ENCODE assay signal across 8 cellular contexts in the genomic region with DNA sequence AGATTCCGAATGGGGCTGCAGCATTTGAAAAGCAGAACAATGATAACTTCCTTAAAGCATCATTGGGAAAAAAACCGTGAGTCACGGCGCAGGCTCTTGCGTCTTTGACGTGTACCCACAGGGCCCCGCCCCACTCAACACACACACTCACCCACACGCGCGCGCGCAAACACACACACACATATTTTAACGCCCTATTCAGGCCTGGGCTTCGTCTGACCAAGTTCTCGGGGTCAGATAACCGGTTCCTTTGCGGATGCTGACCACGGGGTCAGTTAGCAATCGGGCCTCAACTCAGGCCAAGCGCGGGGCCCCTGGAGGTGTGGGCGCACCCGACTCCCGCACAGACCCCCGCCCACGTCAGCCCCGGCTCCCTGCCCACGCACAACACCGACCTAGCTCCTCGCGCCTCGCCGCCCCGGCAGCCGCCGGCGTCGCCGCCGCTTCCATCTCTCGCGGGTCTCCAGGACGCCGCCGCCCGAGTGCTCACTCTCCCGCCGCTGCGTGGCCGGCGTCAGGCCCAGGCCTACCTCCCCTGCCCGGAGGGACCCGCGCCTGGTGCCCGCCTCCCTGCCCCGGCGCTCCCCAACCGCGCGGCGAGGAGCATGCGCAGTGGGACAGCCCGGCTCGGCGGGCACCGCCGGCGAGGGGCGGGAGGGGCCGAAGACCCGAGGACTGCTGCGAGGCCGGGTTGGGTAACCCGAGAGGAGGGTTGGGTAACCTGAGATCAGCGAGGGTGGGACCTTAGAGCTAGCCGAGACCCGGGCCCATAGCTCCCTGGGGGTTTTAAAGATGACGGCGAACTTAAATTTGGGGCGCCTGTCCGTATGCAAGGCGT.
DNase-seq lines count a peak whose midpoint lies in the region; ATAC-seq lines count a peak whose summit lies in the region.

A gene (minus strand): TSS at position 609 of the 838 bp plus-strand sequence. CDS start 159 bp downstream, at position 450.

- peak; percentile 63 to 84 for DNase-seq in NCI-H187 (lab: John Stamatoyannopoulos, UW)
- DNase-seq in T-helper 2 cell treated with Interferon-gamma antibody and Interleukin-4, amounts not matched to agents 5 μg/mL and 100 μg/mL, for 36 hours (ENCODE audit: low spot score): peak; percentile 90
- peak; percentile 95 for DNase-seq in astrocyte of the hippocampus (ENCODE audit: low read depth, low spot score)
- DNase-seq in hippocampal formation (lab: John Stamatoyannopoulos, UW): peak; percentile 73 to 81
- peak; percentile 94 for DNase-seq in retina
- DNase-seq in NCI-H1048 (lab: John Stamatoyannopoulos, UW): no peak

- H3K36me3 Mint-ChIP-seq in T-helper 2 cell treated with Interferon-gamma antibody and Interleukin-4, amounts not matched to agents 5 μg/mL and 100 μg/mL, for 36 hours (ENCODE audit: low read depth): peaks cover 2% of the 10 kb centered on the region

- ATAC-seq in GM18502 (IDR thresholded peaks at IDR 0.05; ENCODE audit: poor library complexity, unreplicated experiment) (peak; percentile 90), HG02938 (IDR thresholded peaks at IDR 0.05; ENCODE audit: unreplicated experiment) (peak; percentile 92)

- H3K9me3 Mint-ChIP-seq in T-helper 2 cell treated with Interferon-gamma antibody and Interleukin-4, amounts not matched to agents 5 μg/mL and 100 μg/mL, for 36 hours: no peaks in the 10 kb centered on the region

- peaks cover 14% of the 10 kb centered on the region for H3K4me1 Mint-ChIP-seq in T-helper 2 cell treated with Interferon-gamma antibody and Interleukin-4, amounts not matched to agents 5 μg/mL and 100 μg/mL, for 36 hours (ENCODE audit: low read depth)

- peak within 1 kb of the TSS; percentile 93 for H3K27ac Mint-ChIP-seq in T-helper 2 cell treated with Interferon-gamma antibody and Interleukin-4, amounts not matched to agents 5 μg/mL and 100 μg/mL, for 36 hours

- H3K4me3 Mint-ChIP-seq in T-helper 2 cell treated with Interferon-gamma antibody and Interleukin-4, amounts not matched to agents 5 μg/mL and 100 μg/mL, for 36 hours: peak within 1 kb of the TSS; percentile 92

- H3K27me3 Mint-ChIP-seq in T-helper 2 cell treated with Interferon-gamma antibody and Interleukin-4, amounts not matched to agents 5 μg/mL and 100 μg/mL, for 36 hours (ENCODE audit: low read depth): peaks cover 14% of the 10 kb centered on the region
